29 cellular contexts compared by ENCODE assay signal in genomic region chr11:1269957-1270356, GRCh38. TPM values are rescaled to one million over a fixed set of nuclear protein-coding genes. Genes with fewer than 3 reads are reported as not detected.
"Had no signal": no experiment of that assay in that cellular context is flagged by ENCODE, and none has a peak within 500 bp of the region (broad histone marks: within the 10 kb centered on the region; RNA-seq: fewer than 3 reads in every experiment).

No MANE protein-coding gene starts in this region.

- H3K4me1 Mint-ChIP-seq: stimulated activated effector memory CD8-positive, alpha-beta T cell treated with anti-CD3 and anti-CD28 coated beads, Interleukin-12 subunit alpha, Interleukin-12 subunit beta, amount 100 ng/mL, for 72 hours; stimulated activated naive CD8-positive, alpha-beta T cell treated with anti-CD3 and anti-CD28 coated beads, Interleukin-15, amount 100 ng/mL, for 72 hours had no signal

- FAIRE-seq: keratinocyte had no signal

- H3K36me3 Mint-ChIP-seq: natural killer cell treated with Interleukin-12 subunit alpha and Interleukin-12 subunit beta and Interleukin-15 and Interleukin-18, amount 100 ng/mL, for 72 hours; stimulated activated effector memory CD8-positive, alpha-beta T cell treated with anti-CD3 and anti-CD28 coated beads, Interleukin-12 subunit alpha, Interleukin-12 subunit beta, amount 100 ng/mL, for 72 hours had no signal

- H3K9me3 Mint-ChIP-seq: natural killer cell treated with Interleukin-12 subunit alpha and Interleukin-12 subunit beta and Interleukin-15 and Interleukin-18, amount 100 ng/mL, for 72 hours had no signal

- H3K4me3 ChIP-seq: breast epithelium, heart right ventricle, left lung, prostate gland, suprapubic skin had no signal

- H3K27me3 ChIP-seq: breast epithelium, heart right ventricle, left lung, suprapubic skin had no signal

- DNase-seq: activated B cell treated with CpG ODN at 0.5 μM for 24 hours; activated CD4-positive, alpha-beta T cell treated with anti-CD3 and anti-CD28 coated beads for 4 hours; activated CD4-positive, alpha-beta T cell treated with anti-CD3 and anti-CD28 coated beads, Interleukin-2, amount 50 U/mL, for 48 hours; activated CD8-positive, alpha-beta memory T cell treated with anti-CD3 and anti-CD28 coated beads, Interleukin-2, amount 50 U/mL, for 48 hours; activated effector memory CD4-positive, alpha-beta T cell treated with Interleukin-2 at 50 U/mL for 16 hours; activated naive CD4-positive, alpha-beta T cell treated with anti-CD3 and anti-CD28 coated beads for 36 hours; activated naive CD8-positive, alpha-beta T cell treated with anti-CD3 and anti-CD28 coated beads, Interleukin-2, amount 10 ng/mL, durations not matched to agents 7 days and 5 days; activated T-cell treated with anti-CD3 and anti-CD28 coated beads, Interleukin-2, amount 50 U/mL, for 48 hours; amniotic stem cell; cerebellar nuclear complex; cortex of kidney; heart right ventricle; mammary epithelial cell; midbrain; stimulated activated CD4-positive, alpha-beta T cell treated with anti-CD3 and anti-CD28 coated beads, Interleukin-1b, Interleukin-23, amount 100 ng/mL, for 48 hours; stimulated activated naive CD8-positive, alpha-beta T cell treated with anti-CD3 and anti-CD28 coated beads, Interleukin-15, amount 100 ng/mL, for 72 hours; trophoblast cell had no signal

- H3K4me1 ChIP-seq: breast epithelium, left lung, prostate gland, suprapubic skin had no signal

- H3K27ac Mint-ChIP-seq: activated B cell treated with CpG ODN at 0.5 μM for 24 hours; activated naive CD4-positive, alpha-beta T cell treated with anti-CD3 and anti-CD28 coated beads for 36 hours; activated naive CD8-positive, alpha-beta T cell treated with anti-CD3 and anti-CD28 coated beads, Interleukin-2, amount 10 ng/mL, durations not matched to agents 7 days and 5 days; natural killer cell treated with Interleukin-12 subunit alpha and Interleukin-12 subunit beta and Interleukin-15 and Interleukin-18, amount 100 ng/mL, for 72 hours; stimulated activated effector memory CD8-positive, alpha-beta T cell treated with anti-CD3 and anti-CD28 coated beads, Interleukin-12 subunit alpha, Interleukin-12 subunit beta, amount 100 ng/mL, for 72 hours; T-helper 1 cell treated with Interleukin-12 subunit alpha and Interleukin-12 subunit beta and Interleukin-4 antibody, amounts not matched to agents 30 μg/mL and 1 μg/mL, for 36 hours had no signal

- H3K36me3 ChIP-seq: breast epithelium, prostate gland had no signal

- H3K4me3 Mint-ChIP-seq: activated B cell treated with CpG ODN at 0.5 μM for 24 hours; activated naive CD4-positive, alpha-beta T cell treated with anti-CD3 and anti-CD28 coated beads for 36 hours; activated naive CD8-positive, alpha-beta T cell treated with anti-CD3 and anti-CD28 coated beads, Interleukin-2, amount 10 ng/mL, durations not matched to agents 7 days and 5 days; natural killer cell treated with Interleukin-12 subunit alpha and Interleukin-12 subunit beta and Interleukin-15 and Interleukin-18, amount 100 ng/mL, for 72 hours; stimulated activated effector memory CD8-positive, alpha-beta T cell treated with anti-CD3 and anti-CD28 coated beads, Interleukin-12 subunit alpha, Interleukin-12 subunit beta, amount 100 ng/mL, for 72 hours; stimulated activated naive CD8-positive, alpha-beta T cell treated with anti-CD3 and anti-CD28 coated beads, Interleukin-15, amount 100 ng/mL, for 72 hours; T-helper 1 cell treated with Interleukin-12 subunit alpha and Interleukin-12 subunit beta and Interleukin-4 antibody, amounts not matched to agents 30 μg/mL and 1 μg/mL, for 36 hours had no signal

- H3K9me3 ChIP-seq: breast epithelium, heart right ventricle, prostate gland, suprapubic skin had no signal

- ATAC-seq: left lung; natural killer cell treated with Interleukin-12 subunit alpha and Interleukin-12 subunit beta and Interleukin-15 and Interleukin-18, amount 100 ng/mL, for 72 hours; stimulated activated effector memory CD8-positive, alpha-beta T cell treated with anti-CD3 and anti-CD28 coated beads, Interleukin-12 subunit alpha, Interleukin-12 subunit beta, amount 100 ng/mL, for 72 hours; stimulated activated naive CD8-positive, alpha-beta T cell treated with anti-CD3 and anti-CD28 coated beads, Interleukin-15, amount 100 ng/mL, for 72 hours had no signal

- H3K27me3 Mint-ChIP-seq: activated B cell treated with CpG ODN at 0.5 μM for 24 hours; natural killer cell treated with Interleukin-12 subunit alpha and Interleukin-12 subunit beta and Interleukin-15 and Interleukin-18, amount 100 ng/mL, for 72 hours; stimulated activated naive CD8-positive, alpha-beta T cell treated with anti-CD3 and anti-CD28 coated beads, Interleukin-15, amount 100 ng/mL, for 72 hours had no signal

- H3K27ac ChIP-seq: breast epithelium, epithelial cell of prostate, heart right ventricle, left lung, prostate gland, suprapubic skin had no signal

RNA-seq across cellular contexts. Expression of gene MUC5B, which starts 47.1 kb away (rescaled TPM):
- total RNA-seq: activated B cell treated with CpG ODN at 0.5 μM for 24 hours; activated CD8-positive, alpha-beta memory T cell treated with anti-CD3 and anti-CD28 coated beads for 36 hours; activated naive CD4-positive, alpha-beta T cell treated with anti-CD3 and anti-CD28 coated beads for 36 hours; activated naive CD8-positive, alpha-beta T cell treated with anti-CD3 and anti-CD28 coated beads, Interleukin-2, amount 10 ng/mL, durations not matched to agents 7 days and 5 days; fibroblast of villous mesenchyme; heart right ventricle; natural killer cell treated with Interleukin-12 subunit alpha and Interleukin-12 subunit beta and Interleukin-15 and Interleukin-18, amount 100 ng/mL, for 72 hours; osteocyte had no signal
- polyA plus RNA-seq: heart right ventricle, keratinocyte, mammary epithelial cell had no signal
